ENCODE assay signal across 10 cellular contexts in genomic region chr6:137868721-137869631, GRCh38. TPM values are rescaled to one million over a fixed set of nuclear protein-coding genes. Genes with fewer than 3 reads are reported as not detected.
DNase-seq lines count a peak whose midpoint lies in the region; ATAC-seq and TF ChIP-seq lines count a peak whose summit lies in the region.
"Had no signal": no experiment of that assay in that cellular context is flagged by ENCODE, and none has a peak within 500 bp of the region (broad histone marks: within the 10 kb centered on the region; RNA-seq: fewer than 3 reads in every experiment).

No MANE protein-coding gene starts in this region.

- DNase-seq in right atrium auricular region (ENCODE audit: low spot score) (no peak), Right ventricle myocardium inferior (ENCODE audit: missing footprints) (no peak), astrocyte of the spinal cord (ENCODE audit: low read depth, low spot score) (no peak), mesenchymal stem cell (no peak), vagina (ENCODE audit: extremely low spot score in 2 of 2) (no peak), NCI-H128 (lab: John Stamatoyannopoulos, UW; ENCODE audit: unreplicated experiment) (no peak), MG63 (no peak), NCI-H748 treated with DMSO at 0.1 percent for 48 hours (lab: John Stamatoyannopoulos, UW) (no peak)
- DNase-seq: activated CD4-positive, alpha-beta T cell treated with anti-CD3 and anti-CD28 coated beads for 48 hours had no signal

- TF ChIP-seq POLR2A in vagina (IDR thresholded peaks at IDR 0.05), result no peak

- no peak overlapping the region for H4K8ac ChIP-seq in mesenchymal stem cell (ENCODE audit: low read length)

- H3K14ac ChIP-seq in mesenchymal stem cell (ENCODE audit: low read length in 2 of 2), result no peak overlapping the region

- H3K27me3 ChIP-seq in right atrium auricular region (no peaks in the 10 kb centered on the region), mesenchymal stem cell (ENCODE audit: control insufficient read depth in 1 of 2, insufficient read depth in 1 of 2, low read length in 2 of 2) (no peaks in the 10 kb centered on the region), vagina (no peaks in the 10 kb centered on the region), MG63 (no peaks in the 10 kb centered on the region)

- H4K91ac ChIP-seq in mesenchymal stem cell (ENCODE audit: low read length), result no peak overlapping the region

- ATAC-seq in Right ventricle myocardium inferior, result no peak
- ATAC-seq: left lobe of liver had no signal

- H3K18ac ChIP-seq in mesenchymal stem cell (ENCODE audit: low read depth in 1 of 2, low read length in 2 of 2), result no peak overlapping the region

- H3K27ac ChIP-seq in right atrium auricular region (peak overlapping the region in 1 of 2 donors; percentile 89), mesenchymal stem cell (ENCODE audit: low read length, poor library complexity, severe bottlenecking) (no peak overlapping the region), vagina (peak overlapping the region; percentile 89)

- 85% methylated on average over 4 of the region's 10 CpGs for WGBS in mesenchymal stem cell

- H2BK12ac ChIP-seq in mesenchymal stem cell (ENCODE audit: low read length in 2 of 2), result no peak overlapping the region

- H2AFZ ChIP-seq in mesenchymal stem cell (ENCODE audit: low read depth, low read length), result no peak overlapping the region

- TF ChIP-seq CTCF in right atrium auricular region (IDR thresholded peaks at IDR 0.05), result no peak
- TF ChIP-seq CTCF in astrocyte of the spinal cord (IDR thresholded peaks at IDR 0.05; ENCODE audit: low read depth, low read length), result peak; percentile 2
- no peak for TF ChIP-seq CTCF in vagina (IDR thresholded peaks at IDR 0.05)

- H3K4me2 ChIP-seq in mesenchymal stem cell (ENCODE audit: low read length, poor library complexity, severe bottlenecking), result no peak overlapping the region

- no peak overlapping the region for H3K4ac ChIP-seq in mesenchymal stem cell (ENCODE audit: low read depth in 1 of 2, low read length in 2 of 2)

- no peak overlapping the region for H2AK5ac ChIP-seq in mesenchymal stem cell (ENCODE audit: low read length, severe bottlenecking)

- H3K4me3 ChIP-seq in right atrium auricular region, result peak overlapping the region; percentile 89 to 93
- peak overlapping the region; percentile 82 for H3K4me3 ChIP-seq in astrocyte of the spinal cord (ENCODE audit: low read depth, low read length)
- H3K4me3 ChIP-seq in mesenchymal stem cell (ENCODE audit: insufficient read depth in 1 of 2, low read depth in 1 of 2, low read length in 2 of 2), result peak overlapping the region in 1 of 2 experiments; percentile 92
- H3K4me3 ChIP-seq in vagina, result peak overlapping the region; percentile 80 to 94
- H3K4me3 ChIP-seq in MG63, result no peak overlapping the region

- H3K4me1 ChIP-seq in right atrium auricular region (peaks cover 0 to 50% of the 10 kb centered on the region in 2 donors), mesenchymal stem cell (ENCODE audit: control insufficient read depth, insufficient read depth, low read depth, low read length) (peaks cover 8% of the 10 kb centered on the region), vagina (peaks cover 64% of the 10 kb centered on the region)

- in situ Hi-C loops in astrocyte of the spinal cord (cut with HindIII; ENCODE audit: low sequenced_read_pairs), result no loop called here

- H2BK120ac ChIP-seq in mesenchymal stem cell (ENCODE audit: low read depth, low read length), result no peak overlapping the region

- H3K9ac ChIP-seq in mesenchymal stem cell (ENCODE audit: low read length), result peak overlapping the region; percentile 90

- intact Hi-C loops in Right ventricle myocardium inferior (cut with DNase I), result loop anchor here (5.0 kb wide), 1 partner anchor 67 kb away; no protein-coding TSS in a partner anchor
- intact Hi-C loops in vagina (cut with DNase I), result loop anchor here (5.0 kb wide), 1 partner anchor 162 kb away; no protein-coding TSS in a partner anchor

- no peak overlapping the region for H2BK5ac ChIP-seq in mesenchymal stem cell (ENCODE audit: low read depth, low read length, poor library complexity, severe bottlenecking)

- H3K36me3 ChIP-seq in right atrium auricular region, result no peaks in the 10 kb centered on the region
- no peaks in the 10 kb centered on the region for H3K36me3 ChIP-seq in mesenchymal stem cell (ENCODE audit: control insufficient read depth in 1 of 2, insufficient read depth in 2 of 2, low read depth in 1 of 2, low read length in 2 of 2)
- H3K36me3 ChIP-seq in vagina, result no peaks in the 10 kb centered on the region
- peaks cover 5% of the 10 kb centered on the region for H3K36me3 ChIP-seq in MG63

- no peak overlapping the region for H3K23ac ChIP-seq in mesenchymal stem cell (ENCODE audit: low read length in 2 of 2)

- peaks cover 19% of the 10 kb centered on the region for H3K79me1 ChIP-seq in mesenchymal stem cell (replicated peaks; ENCODE audit: low read length, poor library complexity, severe bottlenecking)

- no peak overlapping the region for H2BK15ac ChIP-seq in mesenchymal stem cell (ENCODE audit: low read depth, poor library complexity, severe bottlenecking)

- H3K9me3 ChIP-seq in right atrium auricular region, result no peaks in the 10 kb centered on the region
- H3K9me3 ChIP-seq in mesenchymal stem cell (ENCODE audit: control insufficient read depth, low read length), result no peaks in the 10 kb centered on the region
- H3K9me3 ChIP-seq in vagina, result no peaks in the 10 kb centered on the region
- peaks cover 2% of the 10 kb centered on the region; the same call in 1 of the 2 replicates for H3K9me3 ChIP-seq in MG63

RNA-seq across cellular contexts. Expression of gene TNFAIP3, which starts 1.9 kb away (rescaled TPM):
- total RNA-seq in right atrium auricular region, result 10 to 100 TPM in 1 of 2 donors, 1 to 10 TPM in 1; 8.5 to 14.5 TPM
- 6.8 TPM for total RNA-seq in Right ventricle myocardium inferior
- 8.2 TPM for polyA plus RNA-seq in mesenchymal stem cell (2013, experiment 1 of 2)
- 7.2 TPM for polyA plus RNA-seq in mesenchymal stem cell (2013, experiment 2 of 2)
- 28.5 TPM for total RNA-seq in vagina
- 0.79 and 2.4 TPM in 2 replicates for total RNA-seq in MG63 (2014; rRNA removed; shearing (Covaris generic); ENCODE audit: low replicate concordance)
